Comparison of ENCODE assay signal across 9 cellular contexts in genomic region chr7:127819975-127820778, GRCh38.
DNase-seq lines count a peak whose midpoint lies in the region; ATAC-seq, FAIRE-seq and TF ChIP-seq lines count a peak whose summit lies in the region.
"Had no signal": no experiment of that assay in that cellular context is flagged by ENCODE, and none has a peak within 500 bp of the region (broad histone marks: within the 10 kb centered on the region; RNA-seq: fewer than 3 reads in every experiment).

No MANE protein-coding gene starts in this region.

- POLR2A ChIA-PET in PC-9 (lab: Charles Lee; ENCODE audit: unreplicated experiment): interaction anchor here (0.5 kb wide), 1 partner anchor 40 kb away, joined by 5 read pairs; no protein-coding TSS in a partner anchor

- H3K79me2 ChIP-seq in PC-9 (ENCODE audit: low read depth): peaks cover 76% of the 10 kb centered on the region

- H3K4me1 ChIP-seq in PC-9 (replicated peaks; ENCODE audit: insufficient read depth): peaks cover 23% of the 10 kb centered on the region

- DNase-seq in ACHN (peak; percentile 22), GM19239 (ENCODE audit: insufficient read length, low spot score) (no peak), PC-9 (no peak), fibroblast of villous mesenchyme (ENCODE audit: low read depth) (peak; percentile 77), NAMALWA (ENCODE audit: low spot score) (no peak), medulla oblongata (ENCODE audit: extremely low spot score) (no peak)

- no peaks in the 10 kb centered on the region for H3K9me2 ChIP-seq in PC-9 (ENCODE audit: insufficient read depth)

- BruUV-seq in PC-9 (replicated peaks; lab: Mats Ljungman, UMichigan): no TSS peak

- intact Hi-C loops in PC-9 (cut with micrococcal nuclease; ENCODE audit: unreplicated experiment): no loop called here

- no peaks in the 10 kb centered on the region for H3K36me3 ChIP-seq in PC-9 (ENCODE audit: low read depth)

- no peak overlapping the region for H2AFZ ChIP-seq in PC-9

- H3K4me3 ChIP-seq in PC-9: no peak overlapping the region
- H3K4me3 ChIP-seq in fibroblast of villous mesenchyme (ENCODE audit: low read depth, low read length): no peak overlapping the region
- H3K4me3 ChIP-seq: skin epidermis had no signal

- no peak overlapping the region for H3K4me2 ChIP-seq in PC-9

- H3K9me3 ChIP-seq in PC-9 (ENCODE audit: insufficient read depth, low read depth): no peaks in the 10 kb centered on the region

- in situ Hi-C loops in ACHN (cut with HindIII; ENCODE audit: low pct_ligation_motif_present, low pct_unique_long_range_greater_than_20kb, low sequenced_read_pairs): no loop called here

- H3K27ac ChIP-seq in PC-9: peak overlapping the region; percentile 31; the same call in 1 of the 2 replicates
- H3K27ac ChIP-seq: skin epidermis had no signal

- H4K20me1 ChIP-seq in PC-9 (ENCODE audit: insufficient read depth): peaks cover 7% of the 10 kb centered on the region

- H3K27me3 ChIP-seq in PC-9 (ENCODE audit: insufficient read depth, low read depth): no peaks in the 10 kb centered on the region

- ATAC-seq in GM21825 (IDR thresholded peaks at IDR 0.05; ENCODE audit: unreplicated experiment) (no peak), GM21576 (IDR thresholded peaks at IDR 0.05; ENCODE audit: unreplicated experiment) (no peak)

- no peak for TF ChIP-seq CTCF in PC-9 (conservative IDR thresholded peaks at IDR 0.05)
- no peak for TF ChIP-seq CTCF in fibroblast of villous mesenchyme (IDR thresholded peaks at IDR 0.05; ENCODE audit: insufficient read depth, low read depth, low read length)

- peak; percentile 76 for FAIRE-seq in GM19239 (lab: Jason Lieb, UNC)

- CTCF ChIA-PET in PC-9 (lab: Charles Lee): no interaction called here

- H3F3A ChIP-seq in PC-9 (ENCODE audit: insufficient read depth, low read depth): peaks cover 5% of the 10 kb centered on the region; the same call in 1 of the 2 replicates

Comparison
In these comparisons a context has a peak if more than half of its experiments do, and no peak if none do; other contexts are left out.
1. DNase-seq: peak in ACHN (single experiment) and fibroblast of villous mesenchyme (single experiment); none in GM19239 (single experiment), PC-9 (0 of 2), NAMALWA (single experiment) and medulla oblongata (single experiment).